ENCODE assay signal across 8 cellular contexts in genomic region chr16:726438-727290, GRCh38. TPM values are rescaled to one million over a fixed set of nuclear protein-coding genes. Genes with fewer than 3 reads are reported as not detected.
DNase-seq lines count a peak whose midpoint lies in the region; ATAC-seq and TF ChIP-seq lines count a peak whose summit lies in the region.

Gene CCDC78 (minus strand): TSS chr16:726443. CDS start chr16:726367, 76 bp downstream.
A gene with protein sequence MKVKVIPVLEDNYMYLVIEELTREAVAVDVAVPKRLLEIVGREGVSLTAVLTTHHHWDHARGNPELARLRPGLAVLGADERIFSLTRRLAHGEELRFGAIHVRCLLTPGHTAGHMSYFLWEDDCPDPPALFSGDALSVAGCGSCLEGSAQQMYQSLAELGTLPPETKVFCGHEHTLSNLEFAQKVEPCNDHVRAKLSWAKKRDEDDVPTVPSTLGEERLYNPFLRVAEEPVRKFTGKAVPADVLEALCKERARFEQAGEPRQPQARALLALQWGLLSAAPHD (plus strand): TSS chr16:727106. CDS start chr16:727510, 404 bp downstream.

- H3K9me3 ChIP-seq in right lobe of liver: no peaks in the 10 kb centered on the region

- POLR2A ChIA-PET in activated B cell treated with CpG ODN at 0.5 μM for 24 hours (lab: Charles Lee): interaction anchor here (1.4 to 3.2 kb wide), 4 partner anchors 9 to 37 kb away, joined by 5 to 11 read pairs (median 8); partner anchors contain the start of genes CIAO3 and WDR24

- H3K27ac Mint-ChIP-seq in activated B cell treated with CpG ODN at 0.5 μM for 24 hours: peak within 1 kb of the TSS; percentile 24

- H3K9me3 Mint-ChIP-seq in activated B cell treated with CpG ODN at 0.5 μM for 24 hours: no peaks in the 10 kb centered on the region

- no peak for TF ChIP-seq POLR2A in right lobe of liver (IDR thresholded peaks at IDR 0.05)

- peaks cover 3% of the 10 kb centered on the region for H3K36me3 Mint-ChIP-seq in activated B cell treated with CpG ODN at 0.5 μM for 24 hours (ENCODE audit: low read depth)

- intact Hi-C loops in activated B cell treated with CpG ODN at 0.5 μM for 24 hours (cut with micrococcal nuclease) (no loop called here), right lobe of liver (cut with DNase I) (no loop called here)

- H3K4me3 Mint-ChIP-seq in activated B cell treated with CpG ODN at 0.5 μM for 24 hours: peak within 1 kb of the TSS; percentile 79

- peak; percentile 56 for ATAC-seq in activated B cell treated with CpG ODN at 0.5 μM for 24 hours (ENCODE audit: low read depth)
- ATAC-seq in right lobe of liver: peak in 3 of 4 donors; percentile 8 to 41 (median 15)
- ATAC-seq in GM21526 (IDR thresholded peaks at IDR 0.05; ENCODE audit: low FRiP score, unreplicated experiment): no peak

- DNase-seq in GM03348 (ENCODE audit: low spot score) (peak; percentile 86), HuH-7.5 (ENCODE audit: low spot score) (peak; percentile 81), activated B cell treated with CpG ODN at 0.5 μM for 24 hours (peak; percentile 42), choroid plexus epithelial cell (ENCODE audit: low read depth) (peak; percentile 64), right lobe of liver (peak in 1 of 3 donors; percentile 49), kidney glomerular epithelial cell (lab: John Stamatoyannopoulos, UW) (no peak)
- peak; percentile 52 for DNase-seq in stimulated activated CD8-positive, alpha-beta memory T cell treated with anti-CD3 and anti-CD28 coated beads, Interleukin-15, amount 100 ng/mL, for 1 hour (ENCODE audit: low read depth)

- CTCF ChIA-PET in activated B cell treated with CpG ODN at 0.5 μM for 24 hours (lab: Charles Lee): interaction anchor here (2.0 kb wide), 1 partner anchor 14 kb away, joined by 4 read pairs; no protein-coding TSS in a partner anchor

- H3K36me3 ChIP-seq in right lobe of liver: no peaks in the 10 kb centered on the region

- peak within 1 kb of the TSS; percentile 68 for H3K4me3 ChIP-seq in choroid plexus epithelial cell (ENCODE audit: low read depth, low read length)
- peak within 1 kb of the TSS; percentile 18 to 40 (median 25) for H3K4me3 ChIP-seq in right lobe of liver

- H3K27ac ChIP-seq in right lobe of liver: no peak within 1 kb of the TSS

- peaks cover 4% of the 10 kb centered on the region for H3K4me1 Mint-ChIP-seq in activated B cell treated with CpG ODN at 0.5 μM for 24 hours

- H3K27me3 ChIP-seq in right lobe of liver: no peaks in the 10 kb centered on the region

- WGBS in right lobe of liver (ENCODE audit: insufficient coverage, low coverage, low lambda C conversion rate, missing lambda C conversion rate): 5% methylated on average over 4 of the region's 88 CpGs

- no peaks in the 10 kb centered on the region for H3K27me3 Mint-ChIP-seq in activated B cell treated with CpG ODN at 0.5 μM for 24 hours

- peaks cover 0 to 17% (median 1%) of the 10 kb centered on the region in 4 donors for H3K4me1 ChIP-seq in right lobe of liver

- TF ChIP-seq CTCF in activated B cell treated with CpG ODN at 0.5 μM for 24 hours (IDR thresholded peaks at IDR 0.05): no peak
- no peak for TF ChIP-seq CTCF in choroid plexus epithelial cell (conservative IDR thresholded peaks at IDR 0.05; ENCODE audit: low read depth, low read length)
- TF ChIP-seq CTCF in right lobe of liver (IDR thresholded peaks at IDR 0.05): no peak

RNA-seq across cellular contexts. Expression of gene CCDC78, which starts in this region (rescaled TPM):
- total RNA-seq in activated B cell treated with CpG ODN at 0.5 μM for 24 hours (4.8 and 7.8 TPM in 2 replicates), right lobe of liver (under 1 TPM in 1 of 6 experiments, not detected in 5; 0.31 TPM)

RNA-seq across cellular contexts. Expression of the second gene that starts in this region (rescaled TPM):
- 10.8 and 10.9 TPM in 2 replicates for total RNA-seq in activated B cell treated with CpG ODN at 0.5 μM for 24 hours
- 1 to 10 TPM in 4 of 6 experiments, under 1 TPM in 2; 0.83 to 2.5 (median 1.3) TPM for total RNA-seq in right lobe of liver
